In the genomic region with DNA sequence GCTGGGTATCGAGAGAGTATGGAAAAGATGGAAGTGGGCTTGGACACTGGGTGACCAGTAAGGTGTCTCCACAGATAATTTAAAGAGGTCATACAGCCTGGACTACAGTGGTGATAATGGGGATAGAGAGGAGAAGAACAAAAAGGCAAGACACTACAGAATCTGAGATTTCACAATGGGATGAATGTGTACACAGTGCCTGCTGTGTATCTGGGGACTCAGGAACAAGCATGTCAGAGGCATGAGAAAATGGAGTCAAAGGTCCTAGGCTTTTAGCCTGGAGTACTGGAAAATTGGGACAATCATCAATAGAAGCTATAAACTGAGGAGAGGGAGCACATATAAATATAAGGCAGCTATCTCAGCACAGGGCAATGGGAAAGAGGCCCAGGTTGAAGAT, we compare ENCODE assay signal across 15 cellular contexts.
DNase-seq lines count a peak whose midpoint lies in the region; ATAC-seq and TF ChIP-seq lines count a peak whose summit lies in the region.
"Had no signal": no experiment of that assay in that cellular context is flagged by ENCODE, and none has a peak within 500 bp of the region (broad histone marks: within the 10 kb centered on the region; RNA-seq: fewer than 3 reads in every experiment).

No MANE protein-coding gene starts in this region.

- H3K79me2 ChIP-seq in GM23338 (replicated peaks; ENCODE audit: insufficient read depth), result peaks cover 37% of the 10 kb centered on the region

- H3K27me3 ChIP-seq in GM23338 (ENCODE audit: insufficient read depth) (no peaks in the 10 kb centered on the region), adipocyte (replicated peaks; ENCODE audit: control insufficient read depth, insufficient read depth, low read length) (no peaks in the 10 kb centered on the region), foreskin keratinocyte (no peaks in the 10 kb centered on the region)
- H3K27me3 ChIP-seq: BLaER1 had no signal

- no peak overlapping the region for H3K4me2 ChIP-seq in GM23338
- H3K4me2 ChIP-seq: BLaER1 had no signal

- peaks cover 16% of the 10 kb centered on the region for H3K4me1 ChIP-seq in GM23338 (ENCODE audit: insufficient read depth)
- peaks cover 32% of the 10 kb centered on the region for H3K4me1 ChIP-seq in adipocyte (ENCODE audit: control insufficient read depth, insufficient read depth, low read length)
- H3K4me1 ChIP-seq in foreskin keratinocyte, result no peaks in the 10 kb centered on the region

- H3K4me3 ChIP-seq in GM23338 (no peak overlapping the region), adipocyte (ENCODE audit: low read length) (peak overlapping the region; percentile 16)
- H3K4me3 ChIP-seq: BLaER1 had no signal

- H2AFZ ChIP-seq in GM23338, result no peak overlapping the region

- no peak for ATAC-seq in GM23338
- ATAC-seq in foreskin keratinocyte, result no peak

- H3K27ac ChIP-seq in GM23338 (ENCODE audit: low read depth), result peak overlapping the region; percentile 55; the same call in 1 of the 2 replicates
- no peak overlapping the region for H3K27ac ChIP-seq in foreskin keratinocyte
- H3K27ac ChIP-seq: BLaER1, HL-60 had no signal

- DNase-seq in GM23338 (ENCODE audit: low spot score) (no peak), NCI-H146 (lab: John Stamatoyannopoulos, UW) (peak; percentile 53), adipocyte (ENCODE audit: low read depth) (no peak), nephron progenitor cell (no peak), NCI-H1930 (lab: John Stamatoyannopoulos, UW) (no peak), foreskin keratinocyte (no peak), NCI-H82 treated with DMSO at 0.1 percent for 48 hours (lab: John Stamatoyannopoulos, UW; ENCODE audit: unreplicated experiment) (no peak)
- DNase-seq: 8988T; CD4-positive, alpha-beta memory T cell; DMS79 treated with DMSO at 0.1 percent for 48 hours; HCEC 1CT had no signal

- H3K27me3 Mint-ChIP-seq in GM23338 (ENCODE audit: insufficient read depth, low read depth, poor library complexity) (peaks cover 4% of the 10 kb centered on the region), nephron progenitor cell (ENCODE audit: low read depth, poor library complexity) (no peaks in the 10 kb centered on the region)
- H3K27me3 Mint-ChIP-seq: CD4-positive, alpha-beta memory T cell; IgD-negative memory B cell had no signal

- no peaks in the 10 kb centered on the region for H3K9me3 ChIP-seq in adipocyte (ENCODE audit: control insufficient read depth, low read length)
- H3K9me3 ChIP-seq: BLaER1 had no signal

- peaks cover 34% of the 10 kb centered on the region for H3K4me1 Mint-ChIP-seq in GM23338
- peaks cover 26% of the 10 kb centered on the region for H3K4me1 Mint-ChIP-seq in nephron progenitor cell
- H3K4me1 Mint-ChIP-seq: CD14-positive monocyte, IgD-negative memory B cell had no signal

- H3K9ac ChIP-seq in adipocyte (ENCODE audit: low read length), result peak overlapping the region; percentile 26
- H3K9ac ChIP-seq: BLaER1 had no signal

- H3K9me2 ChIP-seq in GM23338 (ENCODE audit: insufficient read depth), result no peaks in the 10 kb centered on the region

- no peak overlapping the region for H3K27ac Mint-ChIP-seq in GM23338
- H3K27ac Mint-ChIP-seq in nephron progenitor cell, result peak overlapping the region; percentile 13

- H4K20me1 ChIP-seq in GM23338 (replicated peaks; ENCODE audit: insufficient read depth), result peaks cover 6% of the 10 kb centered on the region; the same call in 1 of the 2 replicates
- H4K20me1 ChIP-seq: BLaER1 had no signal

- peaks cover 8% of the 10 kb centered on the region; the same call in 1 of the 3 replicates for H3K36me3 Mint-ChIP-seq in GM23338 (ENCODE audit: low read depth)
- H3K36me3 Mint-ChIP-seq in nephron progenitor cell (ENCODE audit: low read depth), result peaks cover 16% of the 10 kb centered on the region
- H3K36me3 Mint-ChIP-seq: CD14-positive monocyte; CD4-positive, alpha-beta memory T cell had no signal

- H3K36me3 ChIP-seq in GM23338 (ENCODE audit: insufficient read depth) (no peaks in the 10 kb centered on the region), adipocyte (ENCODE audit: control insufficient read depth, insufficient read depth, low read length, severe bottlenecking) (peaks cover 16% of the 10 kb centered on the region)

- no peak overlapping the region for H3K4me3 Mint-ChIP-seq in GM23338
- no peak overlapping the region for H3K4me3 Mint-ChIP-seq in nephron progenitor cell
- H3K4me3 Mint-ChIP-seq: CD14-positive monocyte; CD4-positive, alpha-beta memory T cell; IgD-negative memory B cell had no signal

- H3K9me3 Mint-ChIP-seq in GM23338 (no peaks in the 10 kb centered on the region), nephron progenitor cell (no peaks in the 10 kb centered on the region)
- H3K9me3 Mint-ChIP-seq: CD14-positive monocyte, IgD-negative memory B cell had no signal

- TF ChIP-seq CTCF in GM23338 (conservative IDR thresholded peaks at IDR 0.05; ENCODE audit: low read depth in 2 of 2) (no peak), nephron progenitor cell (IDR thresholded peaks at IDR 0.05) (no peak), foreskin keratinocyte (conservative IDR thresholded peaks at IDR 0.05) (no peak)

- no peaks in the 10 kb centered on the region for H3F3A ChIP-seq in GM23338 (replicated peaks; ENCODE audit: low read depth)

TF ChIP-seq in GM23338, 12 proteins besides CTCF, POLR2A, EP300 and RAD21:
- TF ChIP-seq ZNF331 (CRISPR knock-in tag; IDR thresholded peaks at IDR 0.05; ENCODE audit: low read depth), result no peak
- no peak for TF ChIP-seq POLR2AphosphoS5 (IDR thresholded peaks at IDR 0.05; ENCODE audit: low read depth)
